14 cellular contexts compared by ENCODE assay signal in genomic region chr3:131883711-131884407, GRCh38.
DNase-seq lines count a peak whose midpoint lies in the region; ATAC-seq and TF ChIP-seq lines count a peak whose summit lies in the region.
"Had no signal": no experiment of that assay in that cellular context is flagged by ENCODE, and none has a peak within 500 bp of the region (broad histone marks: within the 10 kb centered on the region; RNA-seq: fewer than 3 reads in every experiment).

No MANE protein-coding gene starts in this region.

- peak overlapping the region; percentile 53; the same call in 1 of the 2 replicates for H3K4me3 ChIP-seq in ACC112 (ENCODE audit: low read depth, low read length)
- peak overlapping the region; percentile 16; the same call in 1 of the 2 replicates for H3K4me3 ChIP-seq in PC-3 (ENCODE audit: low read length)
- no peak overlapping the region for H3K4me3 ChIP-seq in fibroblast of villous mesenchyme (ENCODE audit: low read depth, low read length)
- H3K4me3 ChIP-seq: BLaER1 treated with 17β-estradiol and CSF1 and Interleukin-3, amounts not matched to agents 10 nM and 100 nM; GM23248 had no signal

- no peak for TF ChIP-seq CTCF in PC-3 (conservative IDR thresholded peaks at IDR 0.05; ENCODE audit: low read depth, low read length)
- TF ChIP-seq CTCF in fibroblast of villous mesenchyme (IDR thresholded peaks at IDR 0.05; ENCODE audit: insufficient read depth, low read depth, low read length), result no peak

- CTCF ChIA-PET in PC-3 (lab: Charles Lee), result interaction anchor here (0.5 kb wide), 1 partner anchor 100 kb away, joined by 3 read pairs; no protein-coding TSS in a partner anchor

- H3K27me3 ChIP-seq in ACC112 (ENCODE audit: insufficient read depth, low read length) (no peaks in the 10 kb centered on the region), PC-3 (ENCODE audit: low read length) (no peaks in the 10 kb centered on the region)
- H3K27me3 ChIP-seq: BLaER1 treated with 17β-estradiol and CSF1 and Interleukin-3, amounts not matched to agents 10 nM and 100 nM had no signal

- POLR2A ChIA-PET in PC-3 (lab: Charles Lee; ENCODE audit: unreplicated experiment), result interaction anchor here (0.5 kb wide), 1 partner anchor 602 kb away, joined by 3 read pairs; no protein-coding TSS in a partner anchor

- H3K36me3 ChIP-seq in ACC112 (ENCODE audit: insufficient read depth, low read length) (no peaks in the 10 kb centered on the region), PC-3 (ENCODE audit: low read depth, low read length) (no peaks in the 10 kb centered on the region)
- H3K36me3 ChIP-seq: BLaER1 treated with 17β-estradiol and CSF1 and Interleukin-3, amounts not matched to agents 10 nM and 100 nM had no signal

- no TSS peak for BruUV-seq in PC-3 (replicated peaks; lab: Mats Ljungman, UMichigan)

- H2AFZ ChIP-seq in ACC112 (ENCODE audit: low read length, unreplicated experiment), result peak overlapping the region; percentile 87
- H2AFZ ChIP-seq in PC-3 (ENCODE audit: low read length), result no peak overlapping the region
- H2AFZ ChIP-seq: GM23248 had no signal

- ATAC-seq in PC-3, result peak; percentile 94

- H4K20me1 ChIP-seq in PC-3 (ENCODE audit: low read length), result no peaks in the 10 kb centered on the region
- H4K20me1 ChIP-seq: BLaER1 treated with 17β-estradiol and CSF1 and Interleukin-3, amounts not matched to agents 10 nM and 100 nM had no signal

- no peaks in the 10 kb centered on the region for H3K79me2 ChIP-seq in ACC112 (ENCODE audit: control insufficient read depth, insufficient read depth, low read length, unreplicated experiment)
- H3K79me2 ChIP-seq in PC-3 (ENCODE audit: low read length), result no peaks in the 10 kb centered on the region

- H3K9me2 ChIP-seq in PC-3 (replicated peaks; ENCODE audit: low read length), result no peaks in the 10 kb centered on the region

- DNase-seq in HCEC 1CT (peak; percentile 77), PC-3 (peak; percentile 74), fibroblast of villous mesenchyme (ENCODE audit: low read depth) (peak; percentile 5), T-helper 2 cell (no peak), GF-D8 (lab: John Stamatoyannopoulos, UW) (no peak), GM19240 (ENCODE audit: insufficient read length, low spot score) (no peak)
- DNase-seq: 8988T; ACHN; CD4-positive, CD25-positive, alpha-beta regulatory T cell; DMS79; GM23248 had no signal

- no peak overlapping the region; the same call in 1 of the 2 replicates for H3K9ac ChIP-seq in PC-3 (ENCODE audit: low read length)
- H3K9ac ChIP-seq: BLaER1 treated with 17β-estradiol and CSF1 and Interleukin-3, amounts not matched to agents 10 nM and 100 nM; GM23248 had no signal

- intact Hi-C loops in PC-3 (cut with micrococcal nuclease), result loop anchor here (2.0 kb wide), 1 partner anchor 13 kb away; no protein-coding TSS in a partner anchor

- H3F3A ChIP-seq in PC-3 (ENCODE audit: low read length, unreplicated experiment), result no peaks in the 10 kb centered on the region

- H3K27ac ChIP-seq in ACC112 (ENCODE audit: low read depth, low read length), result peak overlapping the region; percentile 38
- H3K27ac ChIP-seq in PC-3 (ENCODE audit: low read length), result peak overlapping the region; percentile 70
- H3K27ac ChIP-seq: BLaER1 treated with 17β-estradiol and CSF1 and Interleukin-3, amounts not matched to agents 10 nM and 100 nM; GM23248; HL-60 had no signal

- no peaks in the 10 kb centered on the region for H3K9me3 ChIP-seq in PC-3 (ENCODE audit: low read length)

- H3K4me2 ChIP-seq in PC-3 (ENCODE audit: low read length), result peak overlapping the region; percentile 59
- H3K4me2 ChIP-seq: BLaER1 treated with 17β-estradiol and CSF1 and Interleukin-3, amounts not matched to agents 10 nM and 100 nM had no signal

- H3K4me1 ChIP-seq in ACC112 (ENCODE audit: control insufficient read depth, insufficient read depth, low read length, unreplicated experiment), result peaks cover 16% of the 10 kb centered on the region
- H3K4me1 ChIP-seq in PC-3 (ENCODE audit: insufficient read depth, low read length), result peaks cover 20% of the 10 kb centered on the region

Comparison
In these comparisons a context has a peak if more than half of its experiments do, and no peak if none do; other contexts are left out.
1. DNase-seq: peak in HCEC 1CT (single experiment), PC-3 (single experiment) and fibroblast of villous mesenchyme (single experiment); none in T-helper 2 cell (0 of 5), GF-D8 (single experiment) and GM19240 (single experiment).